In genomic region chr12:47775100-47775911, GRCh38 we compare ENCODE assay signal across 8 cellular contexts. TPM values are rescaled to one million over a fixed set of nuclear protein-coding genes. Genes with fewer than 3 reads are reported as not detected.
A peak's percentile ranks its signal among the peaks of the same experiment; 100 is the strongest.
DNase-seq lines count a peak whose midpoint lies in the region; ATAC-seq, FAIRE-seq and TF ChIP-seq lines count a peak whose summit lies in the region.
"Had no signal": no experiment of that assay in that cellular context is flagged by ENCODE, and none has a peak within 500 bp of the region (broad histone marks: within the 10 kb centered on the region; RNA-seq: fewer than 3 reads in every experiment).

No MANE protein-coding gene starts in this region.

- peaks cover 20% of the 10 kb centered on the region for H3K27me3 Mint-ChIP-seq in HFFc6 (ENCODE audit: insufficient read depth)

- H3K36me3 Mint-ChIP-seq in HFFc6 (ENCODE audit: low read depth), result peaks cover 5% of the 10 kb centered on the region; the same call in 1 of the 2 replicates
- peaks cover 75% of the 10 kb centered on the region for H3K36me3 Mint-ChIP-seq in stimulated activated effector memory CD8-positive, alpha-beta T cell treated with anti-CD3 and anti-CD28 coated beads, Interleukin-12 subunit alpha, Interleukin-12 subunit beta, amount 100 ng/mL, for 72 hours

- peak overlapping the region; percentile 96 for H3K27ac Mint-ChIP-seq in HFFc6
- H3K27ac Mint-ChIP-seq in stimulated activated effector memory CD8-positive, alpha-beta T cell treated with anti-CD3 and anti-CD28 coated beads, Interleukin-12 subunit alpha, Interleukin-12 subunit beta, amount 100 ng/mL, for 72 hours, result peak overlapping the region; percentile 92

- no peak for FAIRE-seq in frontal cortex (lab: Jason Lieb, UNC)

- no peak for ATAC-seq in stimulated activated effector memory CD8-positive, alpha-beta T cell treated with anti-CD3 and anti-CD28 coated beads, Interleukin-12 subunit alpha, Interleukin-12 subunit beta, amount 100 ng/mL, for 72 hours
- ATAC-seq in HG02884 (IDR thresholded peaks at IDR 0.05; ENCODE audit: unreplicated experiment) (no peak), GM18867 (IDR thresholded peaks at IDR 0.05; ENCODE audit: unreplicated experiment) (no peak)

- DNase-seq in HFFc6, result peak; percentile 64
- peak; percentile 18 for DNase-seq in SKM-1 treated with dmso at 0.1 percent for 144 hours (lab: John Stamatoyannopoulos, UW; ENCODE audit: unreplicated experiment)
- peak in 29 of 42 donors; percentile 57 to 86 (median 71) for DNase-seq in head of caudate nucleus
- DNase-seq in stimulated activated effector memory CD8-positive, alpha-beta T cell treated with anti-CD3 and anti-CD28 coated beads, Interleukin-12 subunit alpha, Interleukin-12 subunit beta, amount 100 ng/mL, for 72 hours (ENCODE audit: low spot score in 2 of 2), result no peak
- no peak for DNase-seq in frontal cortex (ENCODE audit: low spot score in 2 of 2)
- DNase-seq: activated gamma-delta T cell treated with Interleukin-2 at 50 U/mL for 16 hours had no signal

- H3K4me3 Mint-ChIP-seq in HFFc6, result peak overlapping the region; percentile 52
- H3K4me3 Mint-ChIP-seq in stimulated activated effector memory CD8-positive, alpha-beta T cell treated with anti-CD3 and anti-CD28 coated beads, Interleukin-12 subunit alpha, Interleukin-12 subunit beta, amount 100 ng/mL, for 72 hours, result no peak overlapping the region

- TF ChIP-seq CTCF in HFFc6 (IDR thresholded peaks at IDR 0.05), result no peak

- intact Hi-C loops in head of caudate nucleus (cut with DNase I), result no loop called here

- no peaks in the 10 kb centered on the region for H3K9me3 Mint-ChIP-seq in HFFc6
- no peaks in the 10 kb centered on the region for H3K9me3 Mint-ChIP-seq in stimulated activated effector memory CD8-positive, alpha-beta T cell treated with anti-CD3 and anti-CD28 coated beads, Interleukin-12 subunit alpha, Interleukin-12 subunit beta, amount 100 ng/mL, for 72 hours

- peaks cover 60% of the 10 kb centered on the region for H3K4me1 Mint-ChIP-seq in HFFc6 (ENCODE audit: low read depth)
- peaks cover 54% of the 10 kb centered on the region for H3K4me1 Mint-ChIP-seq in stimulated activated effector memory CD8-positive, alpha-beta T cell treated with anti-CD3 and anti-CD28 coated beads, Interleukin-12 subunit alpha, Interleukin-12 subunit beta, amount 100 ng/mL, for 72 hours

RNA-seq across cellular contexts. Expression of gene SLC48A1, which starts 2.3 kb away (rescaled TPM):
- 10 to 100 TPM; 18.8 to 24.5 (median 21.0) TPM for total RNA-seq in HFFc6 (2021; fragmentation: NEBNext Ultra II Directional; extraction: Animal tissue kit (Norgen Biotek cat#: 25700))
- 8.6 TPM for total RNA-seq in frontal cortex

RNA-seq across cellular contexts. Expression of gene RAPGEF3, which starts 16.6 kb away (rescaled TPM):
- total RNA-seq in HFFc6 (2021; fragmentation: NEBNext Ultra II Directional; extraction: Animal tissue kit (Norgen Biotek cat#: 25700)), result 1 to 10 TPM; 2.0 to 4.1 (median 3.1) TPM
- total RNA-seq in frontal cortex, result 7.7 TPM

RNA-seq across cellular contexts. Expression of gene HDAC7, which starts 44.4 kb away (rescaled TPM):
- 100 to 1,000 TPM; 104 to 120 (median 108) TPM for total RNA-seq in HFFc6 (2021; fragmentation: NEBNext Ultra II Directional; extraction: Animal tissue kit (Norgen Biotek cat#: 25700))
- 4.9 TPM for total RNA-seq in frontal cortex

RNA-seq across cellular contexts. Expression of gene ENDOU, which starts 50.0 kb away (rescaled TPM):
- total RNA-seq in HFFc6 (2021; fragmentation: NEBNext Ultra II Directional; extraction: Animal tissue kit (Norgen Biotek cat#: 25700)), result under 1 TPM in 1 of 6 experiments, not detected in 5; 0.11 TPM
- total RNA-seq in frontal cortex, result not detected

Comparison
In these comparisons a context has a peak if more than half of its experiments do, and no peak if none do; other contexts are left out.
1. DNase-seq: peak in HFFc6 (single experiment), SKM-1 treated with dmso at 0.1 percent for 144 hours (single experiment) and head of caudate nucleus (29 of 42); none in stimulated activated effector memory CD8-positive, alpha-beta T cell treated with anti-CD3 and anti-CD28 coated beads, Interleukin-12 subunit alpha, Interleukin-12 subunit beta, amount 100 ng/mL, for 72 hours (0 of 2) and frontal cortex (0 of 2).
2. RNA of gene HDAC7, which starts 44.4 kb away (total RNA-seq): 104 to 120 TPM in HFFc6; 4.9 TPM in frontal cortex (single experiment); every median in the first group is over 10 times any median in the second.